In genomic region chr12:31300783-31301182, GRCh38 we compare ENCODE assay signal across 18 cellular contexts.
A peak's percentile ranks its signal among the peaks of the same experiment; 100 is the strongest.
DNase-seq lines count a peak whose midpoint lies in the region; ATAC-seq and TF ChIP-seq lines count a peak whose summit lies in the region.
"Had no signal": no experiment of that assay in that cellular context is flagged by ENCODE, and none has a peak within 500 bp of the region (broad histone marks: within the 10 kb centered on the region; RNA-seq: fewer than 3 reads in every experiment).

No MANE protein-coding gene starts in this region.

- H3K4me1 ChIP-seq in OCI-LY3 (ENCODE audit: low read length), result peaks cover 86% of the 10 kb centered on the region
- H3K4me1 ChIP-seq: testis had no signal

- H3K4me3 ChIP-seq in OCI-LY3 (ENCODE audit: low read length), result peak overlapping the region; percentile 49
- H3K4me3 ChIP-seq: testis had no signal

- peaks cover 64% of the 10 kb centered on the region for H3K4me1 Mint-ChIP-seq in stimulated activated naive CD8-positive, alpha-beta T cell treated with anti-CD3 and anti-CD28 coated beads, Interleukin-15, Interleukin-2, amounts not matched to agents 100 ng/mL and 50 ng/mL, for 24 hours (ENCODE audit: low read depth)
- H3K4me1 Mint-ChIP-seq in memory B cell, result peaks cover 52% of the 10 kb centered on the region

- no peak overlapping the region for H2AFZ ChIP-seq in OCI-LY3 (ENCODE audit: low read depth, low read length)

- no peak for ATAC-seq in stimulated activated naive CD8-positive, alpha-beta T cell treated with anti-CD3 and anti-CD28 coated beads, Interleukin-15, Interleukin-2, amounts not matched to agents 100 U/mL and 50 U/mL, for 24 hours
- ATAC-seq in memory B cell (ENCODE audit: low read depth), result no peak
- ATAC-seq: Right ventricle myocardium inferior, T-cell had no signal

- H3K4me3 Mint-ChIP-seq in stimulated activated naive CD8-positive, alpha-beta T cell treated with anti-CD3 and anti-CD28 coated beads, Interleukin-15, Interleukin-2, amounts not matched to agents 100 ng/mL and 50 ng/mL, for 24 hours, result no peak overlapping the region
- peak overlapping the region; percentile 18 for H3K4me3 Mint-ChIP-seq in memory B cell
- H3K4me3 Mint-ChIP-seq: activated CD4-positive, alpha-beta T cell treated with anti-CD3 and anti-CD28 coated beads, Interleukin-2, amount 10 ng/mL, durations not matched to agents 7 days and 5 days; T-cell had no signal

- peak overlapping the region; percentile 72 for H3K4me2 ChIP-seq in OCI-LY3 (ENCODE audit: low read length)

- H3K79me2 ChIP-seq in OCI-LY3 (ENCODE audit: low read length), result peaks cover 100% of the 10 kb centered on the region

- no peak for DNase-seq in stimulated activated naive CD8-positive, alpha-beta T cell treated with anti-CD3 and anti-CD28 coated beads, Interleukin-15, Interleukin-2, amounts not matched to agents 100 U/mL and 50 U/mL, for 24 hours
- DNase-seq in memory B cell (ENCODE audit: low spot score in 2 of 2), result no peak
- no peak for DNase-seq in HuH-7.5 (ENCODE audit: low spot score)
- no peak for DNase-seq in activated effector memory CD4-positive, alpha-beta T cell treated with anti-CD3 and anti-CD28 coated beads, Interleukin-2, amount 50 U/mL, for 16 hours
- no peak for DNase-seq in RKO (ENCODE audit: low spot score)
- DNase-seq: activated CD4-positive, alpha-beta T cell treated with anti-CD3 and anti-CD28 coated beads, Interleukin-2, amount 10 ng/mL, durations not matched to agents 7 days and 5 days; activated naive CD4-positive, alpha-beta T cell treated with Interleukin-2 at 50 U/mL for 16 hours; midbrain; NCI-H1105; NCI-H2029 treated with DMSO at 0.1 percent for 48 hours; NCI-H345; NCI-H774; T-cell; testis had no signal

- peaks cover 50% of the 10 kb centered on the region for H4K20me1 ChIP-seq in OCI-LY3 (ENCODE audit: insufficient read depth, low read length)

- H3K27me3 ChIP-seq in OCI-LY3 (ENCODE audit: low read depth, low read length), result no peaks in the 10 kb centered on the region
- H3K27me3 ChIP-seq: testis had no signal

- peak overlapping the region; percentile 96 for H3K27ac ChIP-seq in OCI-LY3 (ENCODE audit: low read length)
- H3K27ac ChIP-seq: epithelial cell of prostate, testis had no signal

- peaks cover 71% of the 10 kb centered on the region for H3K36me3 ChIP-seq in OCI-LY3 (replicated peaks; ENCODE audit: low read depth, low read length)

- no peaks in the 10 kb centered on the region for H3K27me3 Mint-ChIP-seq in stimulated activated naive CD8-positive, alpha-beta T cell treated with anti-CD3 and anti-CD28 coated beads, Interleukin-15, Interleukin-2, amounts not matched to agents 100 ng/mL and 50 ng/mL, for 24 hours
- no peaks in the 10 kb centered on the region for H3K27me3 Mint-ChIP-seq in memory B cell
- H3K27me3 Mint-ChIP-seq: activated CD4-positive, alpha-beta T cell treated with anti-CD3 and anti-CD28 coated beads, Interleukin-2, amount 10 ng/mL, durations not matched to agents 7 days and 5 days; T-cell had no signal

- peak overlapping the region; percentile 45 for H3K9ac ChIP-seq in OCI-LY3 (ENCODE audit: low read length)

- no peaks in the 10 kb centered on the region for H3K9me3 Mint-ChIP-seq in stimulated activated naive CD8-positive, alpha-beta T cell treated with anti-CD3 and anti-CD28 coated beads, Interleukin-15, Interleukin-2, amounts not matched to agents 100 ng/mL and 50 ng/mL, for 24 hours
- H3K9me3 Mint-ChIP-seq in memory B cell, result no peaks in the 10 kb centered on the region
- H3K9me3 Mint-ChIP-seq: activated CD4-positive, alpha-beta T cell treated with anti-CD3 and anti-CD28 coated beads, Interleukin-2, amount 10 ng/mL, durations not matched to agents 7 days and 5 days; T-cell had no signal

- peak overlapping the region; percentile 39 for H3K27ac Mint-ChIP-seq in stimulated activated naive CD8-positive, alpha-beta T cell treated with anti-CD3 and anti-CD28 coated beads, Interleukin-15, Interleukin-2, amounts not matched to agents 100 ng/mL and 50 ng/mL, for 24 hours
- peak overlapping the region; percentile 77 for H3K27ac Mint-ChIP-seq in memory B cell
- H3K27ac Mint-ChIP-seq: activated CD4-positive, alpha-beta T cell treated with anti-CD3 and anti-CD28 coated beads, Interleukin-2, amount 10 ng/mL, durations not matched to agents 7 days and 5 days; T-cell had no signal

- no peak for TF ChIP-seq CTCF in OCI-LY3 (IDR thresholded peaks at IDR 0.05; ENCODE audit: low read depth, low read length)

- no peaks in the 10 kb centered on the region for H3K9me3 ChIP-seq in OCI-LY3 (ENCODE audit: insufficient read depth, low read length)
- H3K9me3 ChIP-seq: testis had no signal

- peaks cover 83% of the 10 kb centered on the region for H3K36me3 Mint-ChIP-seq in stimulated activated naive CD8-positive, alpha-beta T cell treated with anti-CD3 and anti-CD28 coated beads, Interleukin-15, Interleukin-2, amounts not matched to agents 100 ng/mL and 50 ng/mL, for 24 hours (ENCODE audit: low read depth)
- H3K36me3 Mint-ChIP-seq in memory B cell, result peaks cover 36% of the 10 kb centered on the region
